20 cellular contexts compared by ENCODE assay signal in genomic region chr12:115096673-115097349, GRCh38.
DNase-seq lines count a peak whose midpoint lies in the region; ATAC-seq, FAIRE-seq and TF ChIP-seq lines count a peak whose summit lies in the region.
"Had no signal": no experiment of that assay in that cellular context is flagged by ENCODE, and none has a peak within 500 bp of the region (broad histone marks: within the 10 kb centered on the region; RNA-seq: fewer than 3 reads in every experiment).

No MANE protein-coding gene starts in this region.

- no peak overlapping the region for H3K4me3 Mint-ChIP-seq in endodermal cell
- H3K4me3 Mint-ChIP-seq: memory B cell, neural progenitor cell had no signal

- H3K27ac ChIP-seq in heart left ventricle (peak overlapping the region in 2 of 12 donors; percentile 24 to 30), pancreas (no peak overlapping the region), endodermal cell (ENCODE audit: low read depth, low read length) (no peak overlapping the region)
- H3K27ac ChIP-seq: BLaER1 treated with 17β-estradiol and CSF1 and Interleukin-3, amounts not matched to agents 10 nM and 100 nM; gastrocnemius medialis; neural progenitor cell; SK-N-MC; thyroid gland had no signal

- intact Hi-C loops in heart left ventricle (cut with DNase I) (no loop called here), pancreas (cut with DNase I) (no loop called here)

- H3K9ac ChIP-seq in adipocyte (ENCODE audit: low read length) (no peak overlapping the region), endodermal cell (ENCODE audit: extremely low read depth, low read length, poor library complexity, severe bottlenecking) (no peak overlapping the region)
- H3K9ac ChIP-seq: BLaER1 treated with 17β-estradiol and CSF1 and Interleukin-3, amounts not matched to agents 10 nM and 100 nM; neural progenitor cell had no signal

- no peak overlapping the region for H3K27ac Mint-ChIP-seq in endodermal cell
- H3K27ac Mint-ChIP-seq: memory B cell, neural progenitor cell had no signal

- 50 to 56% (median 52%) methylated on average over 2 of the region's 2 CpGs for WGBS in heart left ventricle, 4 donors
- 75 to 84% methylated on average over 2 of the region's 2 CpGs for WGBS in pancreas, 2 donors
- WGBS in endodermal cell (ENCODE audit: insufficient coverage in 1 of 2, insufficient read length in 1 of 2), 2 experiments: 87 to 91% methylated on average over 2 of the region's 2 CpGs

- H3K27me3 Mint-ChIP-seq in endodermal cell (ENCODE audit: insufficient read depth): peaks cover 21% of the 10 kb centered on the region
- H3K27me3 Mint-ChIP-seq: memory B cell had no signal

- H3K27me3 ChIP-seq in adipocyte (replicated peaks; ENCODE audit: control insufficient read depth, insufficient read depth, low read length) (no peaks in the 10 kb centered on the region), heart left ventricle (peaks cover 0 to 5% (median 0%) of the 10 kb centered on the region in 9 donors), pancreas (no peaks in the 10 kb centered on the region), endodermal cell (ENCODE audit: control insufficient read depth, insufficient read depth, low read length, poor library complexity, severe bottlenecking) (no peaks in the 10 kb centered on the region)
- H3K27me3 ChIP-seq: BLaER1 treated with 17β-estradiol and CSF1 and Interleukin-3, amounts not matched to agents 10 nM and 100 nM; gastrocnemius medialis; neural progenitor cell; thyroid gland had no signal

- H3K4me1 Mint-ChIP-seq in endodermal cell: peaks cover 4% of the 10 kb centered on the region
- H3K4me1 Mint-ChIP-seq: memory B cell, neural progenitor cell had no signal

- H3K36me3 ChIP-seq in adipocyte (ENCODE audit: control insufficient read depth, insufficient read depth, low read length, severe bottlenecking) (no peaks in the 10 kb centered on the region), heart left ventricle (no peaks in the 10 kb centered on the region), pancreas (no peaks in the 10 kb centered on the region), endodermal cell (ENCODE audit: control insufficient read depth, insufficient read depth, low read length) (no peaks in the 10 kb centered on the region)
- H3K36me3 ChIP-seq: BLaER1 treated with 17β-estradiol and CSF1 and Interleukin-3, amounts not matched to agents 10 nM and 100 nM; gastrocnemius medialis; neural progenitor cell; thyroid gland had no signal

- TF ChIP-seq CTCF in heart left ventricle (IDR thresholded peaks at IDR 0.05) (no peak), pancreas (IDR thresholded peaks at IDR 0.05) (no peak), endodermal cell (conservative IDR thresholded peaks at IDR 0.05) (no peak), GM10266 (IDR thresholded peaks at IDR 0.05; ENCODE audit: control insufficient read depth, insufficient read depth, low read depth, missing control alignments) (no peak)

- ATAC-seq in heart left ventricle (peak; percentile 41 to 87 (median 77)), pancreas (peak in 3 of 4 donors; percentile 22 to 35 (median 22)), HG03108 (IDR thresholded peaks at IDR 0.05; ENCODE audit: unreplicated experiment) (no peak)
- ATAC-seq: gastrocnemius medialis had no signal

- no peak overlapping the region for H3K4me3 ChIP-seq in adipocyte (ENCODE audit: low read length)
- no peak overlapping the region for H3K4me3 ChIP-seq in heart left ventricle
- no peak overlapping the region for H3K4me3 ChIP-seq in pancreas
- no peak overlapping the region for H3K4me3 ChIP-seq in endodermal cell (ENCODE audit: low read length)
- H3K4me3 ChIP-seq: BLaER1 treated with 17β-estradiol and CSF1 and Interleukin-3, amounts not matched to agents 10 nM and 100 nM; gastrocnemius medialis; neural progenitor cell; SK-N-MC; thyroid gland had no signal

- no peaks in the 10 kb centered on the region for H3K36me3 Mint-ChIP-seq in endodermal cell (ENCODE audit: low read depth)
- H3K36me3 Mint-ChIP-seq: memory B cell, neural progenitor cell had no signal

- H3K4me1 ChIP-seq in adipocyte (ENCODE audit: control insufficient read depth, insufficient read depth, low read length) (no peaks in the 10 kb centered on the region), heart left ventricle (peaks cover 0 to 7% (median 0%) of the 10 kb centered on the region in 12 donors), pancreas (peaks cover 0 to 9% (median 0%) of the 10 kb centered on the region in 3 donors), endodermal cell (ENCODE audit: control insufficient read depth, insufficient read depth, low read length) (no peaks in the 10 kb centered on the region)
- H3K4me1 ChIP-seq: BLaER1 treated with 17β-estradiol and CSF1 and Interleukin-3, amounts not matched to agents 10 nM and 100 nM; gastrocnemius medialis; neural progenitor cell; thyroid gland had no signal

- DNase-seq in EL (peak; percentile 50), adipocyte (ENCODE audit: low read depth) (peak; percentile 6), heart left ventricle (peak; percentile 22 to 55 (median 32)), pancreas (no peak), HUDEP-2 (lab: John Stamatoyannopoulos, UW; ENCODE audit: unreplicated experiment in 76 of 76) (no peak), endodermal cell (no peak), GM10266 (ENCODE audit: extremely low spot score) (no peak)
- DNase-seq: activated CD4-positive, alpha-beta T cell treated with anti-CD3 and anti-CD28 coated beads, Interleukin-2, amount 50 U/mL, for 1 hour; activated naive CD4-positive, alpha-beta T cell treated with anti-CD3 and anti-CD28 coated beads, Interleukin-2, amount 50 U/mL, for 16 hours; effector CD4-positive, alpha-beta T cell; gastrocnemius medialis; NCI-H2029 treated with DMSO at 0.1 percent for 48 hours; NCI-H524 treated with DMSO at 0.1 percent for 48 hours; thyroid gland had no signal

- H3K9me3 ChIP-seq in adipocyte (ENCODE audit: control insufficient read depth, low read length) (no peaks in the 10 kb centered on the region), heart left ventricle (peaks cover 0 to 5% (median 0%) of the 10 kb centered on the region in 12 donors), pancreas (no peaks in the 10 kb centered on the region), endodermal cell (ENCODE audit: control insufficient read depth, low read length) (no peaks in the 10 kb centered on the region)
- H3K9me3 ChIP-seq: gastrocnemius medialis, thyroid gland had no signal

- H3K9me3 Mint-ChIP-seq in endodermal cell: peaks cover 2% of the 10 kb centered on the region

- no peak for FAIRE-seq in pancreas (lab: Jason Lieb, UNC)
- FAIRE-seq: bronchial epithelial cell had no signal

- no peak for TF ChIP-seq POLR2A in heart left ventricle (IDR thresholded peaks at IDR 0.05)

Comparison
In these comparisons a context has a peak if more than half of its experiments do, and no peak if none do; other contexts are left out.
1. DNase-seq: peak in EL (single experiment), adipocyte (single experiment) and heart left ventricle (5 of 5); none in pancreas (0 of 6), HUDEP-2 (0 of 76), endodermal cell (single experiment) and GM10266 (single experiment).